ENCODE assay signal across 20 cellular contexts in genomic region chr2:9549420-9549819, GRCh38. TPM values are rescaled to one million over a fixed set of nuclear protein-coding genes. Genes with fewer than 3 reads are reported as not detected.
A peak's percentile ranks its signal among the peaks of the same experiment; 100 is the strongest.
DNase-seq lines count a peak whose midpoint lies in the region; ATAC-seq and TF ChIP-seq lines count a peak whose summit lies in the region.
"Had no signal": no experiment of that assay in that cellular context is flagged by ENCODE, and none has a peak within 500 bp of the region (broad histone marks: within the 10 kb centered on the region; RNA-seq: fewer than 3 reads in every experiment).

No MANE protein-coding gene starts in this region.

- H2BK12ac ChIP-seq in trophoblast cell (ENCODE audit: low read length) = no peak overlapping the region

- WGBS in trophoblast cell (ENCODE audit: extremely low coverage, insufficient coverage, insufficient read length) = no CpG with 5 or more reads among the region's 9 CpGs
- 87 to 92% (median 88%) methylated on average over 9 of the region's 9 CpGs for WGBS in psoas muscle, 3 donors

- peak overlapping the region; percentile 72 for H3K4ac ChIP-seq in trophoblast cell (ENCODE audit: low read depth, low read length)

- H3K4me3 ChIP-seq in trophoblast cell (ENCODE audit: low read depth, low read length) = no peak overlapping the region
- H3K4me3 ChIP-seq in PC-3 (ENCODE audit: low read length) = no peak overlapping the region
- H3K4me3 ChIP-seq in psoas muscle = no peak overlapping the region
- H3K4me3 ChIP-seq: esophagus muscularis mucosa, sigmoid colon, tibial nerve had no signal

- no peaks in the 10 kb centered on the region for H3K36me3 ChIP-seq in trophoblast cell (ENCODE audit: control insufficient read depth in 1 of 2, insufficient read depth in 2 of 2, low read length in 2 of 2)
- H3K36me3 ChIP-seq in PC-3 (ENCODE audit: low read depth, low read length) = no peaks in the 10 kb centered on the region
- no peaks in the 10 kb centered on the region for H3K36me3 ChIP-seq in psoas muscle (ENCODE audit: insufficient read depth in 1 of 2, low read depth in 1 of 2)
- H3K36me3 ChIP-seq: esophagus muscularis mucosa, sigmoid colon, tibial nerve had no signal

- H3K79me2 ChIP-seq in trophoblast cell (ENCODE audit: control insufficient read depth, insufficient read depth, low read length, poor library complexity) (peaks cover 15% of the 10 kb centered on the region), PC-3 (ENCODE audit: low read length) (peaks cover 99% of the 10 kb centered on the region)

- H3K9me3 Mint-ChIP-seq in activated CD4-positive, alpha-beta T cell treated with anti-CD3 and anti-CD28 coated beads for 36 hours (ENCODE audit: low read depth) = no peaks in the 10 kb centered on the region
- no peaks in the 10 kb centered on the region for H3K9me3 Mint-ChIP-seq in activated CD4-positive, alpha-beta memory T cell treated with anti-CD3 and anti-CD28 coated beads, Interleukin-2, amount 10 ng/mL, durations not matched to agents 7 days and 5 days

- no peak overlapping the region for H4K12ac ChIP-seq in trophoblast cell (ENCODE audit: low read depth, low read length)

- intact Hi-C loops in activated CD4-positive, alpha-beta T cell treated with anti-CD3 and anti-CD28 coated beads for 36 hours (cut with DNase I, micrococcal nuclease) = no loop called here
- intact Hi-C loops in PC-3 (cut with micrococcal nuclease) (no loop called here), psoas muscle (cut with DNase I) (no loop called here)

- no peak overlapping the region for H3K23ac ChIP-seq in trophoblast cell (ENCODE audit: low read length)

- no peaks in the 10 kb centered on the region for H3K27me3 Mint-ChIP-seq in activated CD4-positive, alpha-beta T cell treated with anti-CD3 and anti-CD28 coated beads for 36 hours
- H3K27me3 Mint-ChIP-seq in activated CD4-positive, alpha-beta memory T cell treated with anti-CD3 and anti-CD28 coated beads, Interleukin-2, amount 10 ng/mL, durations not matched to agents 7 days and 5 days = no peaks in the 10 kb centered on the region
- H3K27me3 Mint-ChIP-seq: CD4-positive, CD25-positive, alpha-beta regulatory T cell had no signal

- BruUV-seq in PC-3 (replicated peaks; lab: Mats Ljungman, UMichigan) = no TSS peak

- peaks cover 8% of the 10 kb centered on the region for H3K36me3 Mint-ChIP-seq in activated CD4-positive, alpha-beta T cell treated with anti-CD3 and anti-CD28 coated beads for 36 hours (ENCODE audit: low read depth)
- no peaks in the 10 kb centered on the region for H3K36me3 Mint-ChIP-seq in activated CD4-positive, alpha-beta memory T cell treated with anti-CD3 and anti-CD28 coated beads, Interleukin-2, amount 10 ng/mL, durations not matched to agents 7 days and 5 days (ENCODE audit: low read depth)

- no peak overlapping the region for H3K4me2 ChIP-seq in trophoblast cell (ENCODE audit: low read length)
- H3K4me2 ChIP-seq in PC-3 (ENCODE audit: low read length) = no peak overlapping the region

- no peak overlapping the region for H3K27ac ChIP-seq in trophoblast cell (ENCODE audit: low read depth, low read length)
- no peak overlapping the region for H3K27ac ChIP-seq in PC-3 (ENCODE audit: low read length)
- H3K27ac ChIP-seq in psoas muscle = no peak overlapping the region
- H3K27ac ChIP-seq: 22Rv1, esophagus muscularis mucosa, sigmoid colon had no signal

- CTCF ChIA-PET in activated CD4-positive, alpha-beta T cell treated with anti-CD3 and anti-CD28 coated beads for 36 hours (lab: Charles Lee) = interaction anchor here (0.6 to 0.9 kb wide), 2 partner anchors 122 to 154 kb away, joined by 3 to 4 read pairs; no protein-coding TSS in a partner anchor
- CTCF ChIA-PET in activated CD4-positive, alpha-beta memory T cell treated with anti-CD3 and anti-CD28 coated beads, Interleukin-2, amount 10 ng/mL, durations not matched to agents 7 days and 5 days (lab: Charles Lee) = no interaction called here
- CTCF ChIA-PET in PC-3 (lab: Charles Lee) = no interaction called here

- H2AFZ ChIP-seq in trophoblast cell (ENCODE audit: insufficient read depth, low read length, poor library complexity) = no peak overlapping the region
- H2AFZ ChIP-seq in PC-3 (ENCODE audit: low read length) = no peak overlapping the region

- no peaks in the 10 kb centered on the region for H3K79me1 ChIP-seq in trophoblast cell (ENCODE audit: low read length)

- H3K9me3 ChIP-seq in trophoblast cell (ENCODE audit: insufficient read depth, low read depth, low read length) (no peaks in the 10 kb centered on the region), PC-3 (ENCODE audit: low read length) (no peaks in the 10 kb centered on the region), psoas muscle (no peaks in the 10 kb centered on the region)
- H3K9me3 ChIP-seq: esophagus muscularis mucosa, sigmoid colon, tibial nerve had no signal

- no peak overlapping the region for H2AK5ac ChIP-seq in trophoblast cell (ENCODE audit: low read length)

- H3F3A ChIP-seq in PC-3 (ENCODE audit: low read length, unreplicated experiment) = no peaks in the 10 kb centered on the region

- H3K4me3 Mint-ChIP-seq in activated CD4-positive, alpha-beta T cell treated with anti-CD3 and anti-CD28 coated beads for 36 hours = no peak overlapping the region
- H3K4me3 Mint-ChIP-seq in activated CD4-positive, alpha-beta memory T cell treated with anti-CD3 and anti-CD28 coated beads, Interleukin-2, amount 10 ng/mL, durations not matched to agents 7 days and 5 days = no peak overlapping the region

- no peak overlapping the region for H2BK120ac ChIP-seq in trophoblast cell (ENCODE audit: insufficient read depth, low read length, poor library complexity)

- DNase-seq in activated CD4-positive, alpha-beta T cell treated with anti-CD3 and anti-CD28 coated beads for 36 hours = no peak
- no peak for DNase-seq in activated CD4-positive, alpha-beta T cell treated with anti-CD3 and anti-CD28 coated beads for 48 hours
- DNase-seq in activated CD4-positive, alpha-beta memory T cell treated with anti-CD3 and anti-CD28 coated beads, Interleukin-2, amount 10 ng/mL, durations not matched to agents 7 days and 5 days = no peak
- DNase-seq in trophoblast cell (no peak), PC-3 (no peak), psoas muscle (no peak)
- DNase-seq: activated gamma-delta T cell; CD4-positive, CD25-positive, alpha-beta regulatory T cell; dermis blood vessel endothelial cell; glutamatergic neuron; NCI-H2029 treated with DMSO at 0.1 percent for 48 hours; sigmoid colon; stimulated activated CD4-positive, alpha-beta T cell treated with anti-CD3 and anti-CD28 coated beads, Interleukin-2, amount 100 ng/mL, for 48 hours; stimulated activated CD8-positive, alpha-beta memory T cell treated with anti-CD3 and anti-CD28 coated beads, Interleukin-4, amount 100 ng/mL, for 48 hours had no signal

- H2BK5ac ChIP-seq in trophoblast cell (ENCODE audit: low read depth, low read length, poor library complexity) = no peak overlapping the region

- no peaks in the 10 kb centered on the region for H3K4me1 ChIP-seq in trophoblast cell (ENCODE audit: control insufficient read depth in 1 of 2, insufficient read depth in 2 of 2, low read length in 2 of 2)
- H3K4me1 ChIP-seq in PC-3 (ENCODE audit: insufficient read depth, low read length) = peaks cover 25% of the 10 kb centered on the region
- peaks cover 74% of the 10 kb centered on the region for H3K4me1 ChIP-seq in psoas muscle

- peaks cover 29% of the 10 kb centered on the region for H4K20me1 ChIP-seq in PC-3 (ENCODE audit: low read length)

- H3K14ac ChIP-seq in trophoblast cell (ENCODE audit: low read length) = no peak overlapping the region

- peaks cover 81% of the 10 kb centered on the region for H3K4me1 Mint-ChIP-seq in activated CD4-positive, alpha-beta T cell treated with anti-CD3 and anti-CD28 coated beads for 36 hours
- H3K4me1 Mint-ChIP-seq in activated CD4-positive, alpha-beta memory T cell treated with anti-CD3 and anti-CD28 coated beads, Interleukin-2, amount 10 ng/mL, durations not matched to agents 7 days and 5 days = peaks cover 71% of the 10 kb centered on the region

- no peaks in the 10 kb centered on the region for H3K27me3 ChIP-seq in trophoblast cell (ENCODE audit: insufficient read depth, low read length)
- no peaks in the 10 kb centered on the region for H3K27me3 ChIP-seq in PC-3 (ENCODE audit: low read length)
- H3K27me3 ChIP-seq in psoas muscle (ENCODE audit: insufficient read depth in 3 of 3, low read length in 2 of 3) = no peaks in the 10 kb centered on the region
- H3K27me3 ChIP-seq: esophagus muscularis mucosa, sigmoid colon, tibial nerve had no signal

- H3K9ac ChIP-seq in trophoblast cell (ENCODE audit: low read length) = no peak overlapping the region
- no peak overlapping the region for H3K9ac ChIP-seq in PC-3 (ENCODE audit: low read length)

- H4K8ac ChIP-seq in trophoblast cell (ENCODE audit: low read depth, low read length) = no peak overlapping the region

- no peak for ATAC-seq in activated CD4-positive, alpha-beta T cell treated with anti-CD3 and anti-CD28 coated beads for 36 hours
- peak; percentile 29 for ATAC-seq in HG02798 (IDR thresholded peaks at IDR 0.05; ENCODE audit: poor library complexity, unreplicated experiment)
- no peak for ATAC-seq in HG03439 (IDR thresholded peaks at IDR 0.05; ENCODE audit: unreplicated experiment)
- ATAC-seq in PC-3 = no peak
- ATAC-seq in psoas muscle = no peak
- ATAC-seq: Panc1 had no signal

- POLR2A ChIA-PET in activated CD4-positive, alpha-beta T cell treated with anti-CD3 and anti-CD28 coated beads for 36 hours (lab: Charles Lee) = interaction anchor here (1.0 kb wide), 1 partner anchor 10 kb away, joined by 4 read pairs; no protein-coding TSS in a partner anchor
- POLR2A ChIA-PET in activated CD4-positive, alpha-beta memory T cell treated with anti-CD3 and anti-CD28 coated beads, Interleukin-2, amount 10 ng/mL, durations not matched to agents 7 days and 5 days (lab: Charles Lee) = interaction anchor here (1.0 to 1.4 kb wide), 3 partner anchors 10 to 294 kb away, joined by 3 to 5 read pairs (median 3); partner anchors contain the start of gene TAF1B
- POLR2A ChIA-PET in PC-3 (lab: Charles Lee; ENCODE audit: unreplicated experiment) = no interaction called here

- H3K27ac Mint-ChIP-seq in activated CD4-positive, alpha-beta T cell treated with anti-CD3 and anti-CD28 coated beads for 36 hours = peak overlapping the region; percentile 20
- H3K27ac Mint-ChIP-seq in activated CD4-positive, alpha-beta memory T cell treated with anti-CD3 and anti-CD28 coated beads, Interleukin-2, amount 10 ng/mL, durations not matched to agents 7 days and 5 days = peak overlapping the region; percentile 1

- no peaks in the 10 kb centered on the region for H3K9me2 ChIP-seq in PC-3 (replicated peaks; ENCODE audit: low read length)

- no peak overlapping the region for H3K18ac ChIP-seq in trophoblast cell (ENCODE audit: low read length)

- no peak overlapping the region for H4K91ac ChIP-seq in trophoblast cell (ENCODE audit: low read depth, low read length)

- TF ChIP-seq CTCF in PC-3 (conservative IDR thresholded peaks at IDR 0.05; ENCODE audit: low read depth, low read length) (no peak), psoas muscle (IDR thresholded peaks at IDR 0.05) (no peak)

RNA-seq across cellular contexts. Expression of gene ADAM17, which starts 6.2 kb away (rescaled TPM):
- 10 to 100 TPM; 20.2 to 23.1 TPM for total RNA-seq in activated CD4-positive, alpha-beta T cell treated with anti-CD3 and anti-CD28 coated beads for 36 hours
- total RNA-seq in activated CD4-positive, alpha-beta memory T cell treated with anti-CD3 and anti-CD28 coated beads, Interleukin-2, amount 10 ng/mL, durations not matched to agents 7 days and 5 days = 10 to 100 TPM; 28.9 to 31.0 TPM
- 33.7 and 34.1 TPM in 2 replicates for polyA plus RNA-seq in trophoblast cell (2013)
- total RNA-seq in PC-3 (2014; rRNA removed) (23.0 and 34.3 TPM in 2 replicates), psoas muscle (10 to 100 TPM; 12.9 to 36.3 (median 16.1) TPM)
- polyA plus RNA-seq in psoas muscle = 10 to 100 TPM in 2 of 3 donors, 1 to 10 TPM in 1; 7.4 to 18.2 (median 15.4) TPM
